ENCODE assay signal across 8 cellular contexts in the genomic region with DNA sequence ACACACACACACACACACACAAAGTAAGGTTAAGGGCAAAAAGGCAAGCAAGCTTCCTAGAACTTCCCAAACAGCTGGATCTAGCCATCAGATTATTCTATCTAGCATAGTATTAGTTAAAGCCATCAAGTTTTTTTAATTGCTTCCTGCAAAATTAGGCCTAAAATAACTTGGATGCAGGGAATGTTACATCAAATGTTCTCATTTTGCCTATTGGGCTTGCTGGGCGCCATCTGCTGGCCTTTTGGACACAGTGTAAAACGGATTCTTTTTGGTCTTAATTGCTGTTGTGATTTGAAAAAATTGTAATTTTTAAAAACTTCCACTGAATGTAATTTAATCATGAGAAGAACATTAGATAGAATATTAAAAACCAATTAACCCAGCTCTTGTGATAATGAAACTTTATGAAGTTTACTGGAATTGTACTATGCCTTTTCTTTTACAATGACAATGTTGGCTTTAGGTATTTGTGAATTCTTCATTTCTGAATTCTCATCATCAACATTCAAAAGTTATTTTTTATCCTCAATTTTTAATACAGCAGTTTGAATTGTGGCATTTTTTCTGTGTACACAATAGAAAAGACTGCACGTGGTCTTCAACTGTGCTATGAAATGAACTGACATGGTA. TPM values are rescaled to one million over a fixed set of nuclear protein-coding genes. Genes with fewer than 3 reads are reported as not detected.
A peak's percentile ranks its signal among the peaks of the same experiment; 100 is the strongest.
DNase-seq lines count a peak whose midpoint lies in the region; ATAC-seq, FAIRE-seq and TF ChIP-seq lines count a peak whose summit lies in the region.
"Had no signal": no experiment of that assay in that cellular context is flagged by ENCODE, and none has a peak within 500 bp of the region (broad histone marks: within the 10 kb centered on the region; RNA-seq: fewer than 3 reads in every experiment).

No MANE protein-coding gene starts in this region.

- H3K79me2 ChIP-seq in Loucy (ENCODE audit: insufficient read depth, low read length) (peaks cover 51% of the 10 kb centered on the region), HepG2 (ENCODE audit: insufficient read depth, low read length) (peaks cover 95% of the 10 kb centered on the region)

- TF ChIP-seq CTCF in Loucy (conservative IDR thresholded peaks at IDR 0.05; ENCODE audit: low read length) (peak; percentile 99), chondrocyte (IDR thresholded peaks at IDR 0.05) (peak; percentile 94), HepG2 (CRISPR knock-in tag; IDR thresholded peaks at IDR 0.05) (peak; percentile 83)

- TF ChIP-seq EP300 in HepG2 (IDR thresholded peaks at IDR 0.05; ENCODE audit: low read depth in 2 of 2, low read length in 2 of 2) (no peak), HepG2 (CRISPR knock-in tag; IDR thresholded peaks at IDR 0.05; ENCODE audit: borderline replicate concordance) (no peak)

- H3K4me1 Mint-ChIP-seq in chondrocyte (ENCODE audit: low read depth) = peaks cover 10% of the 10 kb centered on the region

- H3K9me2 ChIP-seq in Loucy (replicated peaks; ENCODE audit: low read depth, low read length) = no peaks in the 10 kb centered on the region

- peak; percentile 84 for TF ChIP-seq RAD21 in HepG2 (CRISPR knock-in tag; IDR thresholded peaks at IDR 0.05)

- H3K4me3 ChIP-seq in Loucy (ENCODE audit: low read length, poor library complexity, severe bottlenecking) (no peak overlapping the region), HepG2 (replicated peaks in 1 of 3; ENCODE audit: insufficient read depth in 1 of 3, low read depth in 2 of 3, low read length in 3 of 3) (no peak overlapping the region)

- WGBS in HepG2 (ENCODE audit: low lambda C conversion rate) = 34% methylated on average over 3 of the region's 3 CpGs

- H3K9me3 Mint-ChIP-seq in chondrocyte (ENCODE audit: low read depth) = no peaks in the 10 kb centered on the region
- H3K9me3 Mint-ChIP-seq: activated naive CD8-positive, alpha-beta T cell treated with anti-CD3 and anti-CD28 coated beads, Interleukin-2, amount 10 ng/mL, durations not matched to agents 7 days and 5 days had no signal

- no peak for TF ChIP-seq POLR2A in HepG2 (IDR thresholded peaks at IDR 0.05; ENCODE audit: insufficient read depth in 1 of 2, low read depth in 2 of 2, low read length in 2 of 2)

- H3K4me1 ChIP-seq in Loucy (ENCODE audit: insufficient read depth, low read length, poor library complexity, severe bottlenecking) = peaks cover 59% of the 10 kb centered on the region
- peaks cover 65% of the 10 kb centered on the region for H3K4me1 ChIP-seq in HepG2 (ENCODE audit: insufficient read depth, low read length)

- peaks cover 6% of the 10 kb centered on the region for H3K36me3 Mint-ChIP-seq in chondrocyte (ENCODE audit: low read depth)

- H3K27ac Mint-ChIP-seq in chondrocyte (ENCODE audit: unreplicated experiment) = no peak overlapping the region
- H3K27ac Mint-ChIP-seq: activated naive CD8-positive, alpha-beta T cell treated with anti-CD3 and anti-CD28 coated beads, Interleukin-2, amount 10 ng/mL, durations not matched to agents 7 days and 5 days had no signal

- no peak overlapping the region for H3K27ac ChIP-seq in HepG2 (ENCODE audit: extremely low read length, insufficient read depth, low read length)

- no peak overlapping the region for H3K4me2 ChIP-seq in Loucy (ENCODE audit: low read depth, low read length, poor library complexity, severe bottlenecking)
- no peak overlapping the region for H3K4me2 ChIP-seq in HepG2 (ENCODE audit: low read depth, low read length)

- no peaks in the 10 kb centered on the region; the same call in 1 of the 2 replicates for H3F3A ChIP-seq in Loucy (ENCODE audit: low read depth)

- no peak overlapping the region for H3K4me3 Mint-ChIP-seq in chondrocyte (ENCODE audit: unreplicated experiment)
- H3K4me3 Mint-ChIP-seq: activated naive CD8-positive, alpha-beta T cell treated with anti-CD3 and anti-CD28 coated beads, Interleukin-2, amount 10 ng/mL, durations not matched to agents 7 days and 5 days had no signal

- H4K20me1 ChIP-seq in Loucy (ENCODE audit: insufficient read depth, low read length, poor library complexity, severe bottlenecking) = peaks cover 28% of the 10 kb centered on the region
- peaks cover 23% of the 10 kb centered on the region for H4K20me1 ChIP-seq in HepG2 (ENCODE audit: insufficient read depth, low read length)

- CTCF ChIA-PET in HepG2 (lab: Yijun Ruan, JAX; ENCODE audit: low intra/inter-chr PET ratio, low total read pairs) = interaction anchor here (1.1 to 5.0 kb wide), 6 partner anchors 104 to 449 kb away, joined by 3 to 59 read pairs (median 4); no protein-coding TSS in a partner anchor

- FAIRE-seq in G401.6 (lab: Jason Lieb, UNC) (peak; percentile 94), HepG2 (lab: Jason Lieb, UNC) (no peak)

- no peak overlapping the region for H2AFZ ChIP-seq in Loucy (ENCODE audit: low read length)
- H2AFZ ChIP-seq in HepG2 (ENCODE audit: low read length) = no peak overlapping the region

- no peaks in the 10 kb centered on the region for H3K36me3 ChIP-seq in Loucy (ENCODE audit: insufficient read depth, low read length)
- H3K36me3 ChIP-seq in HepG2 (replicated peaks in 1 of 2; ENCODE audit: control insufficient read depth in 1 of 2, insufficient read depth in 2 of 2, low read length in 2 of 2) = peaks cover 4 to 26% of the 10 kb centered on the region in 2 experiments; a peak in 4 of 5 replicates

- H3K27me3 ChIP-seq in Loucy (ENCODE audit: insufficient read depth, low read length, poor library complexity, severe bottlenecking) (no peaks in the 10 kb centered on the region), HepG2 (ENCODE audit: control insufficient read depth in 1 of 2, insufficient read depth in 2 of 2, low read length in 2 of 2) (no peaks in the 10 kb centered on the region)

- H3K9me3 ChIP-seq in Loucy (ENCODE audit: insufficient read depth, low read depth, low read length) (no peaks in the 10 kb centered on the region), HepG2 (ENCODE audit: low read length) (no peaks in the 10 kb centered on the region)

- H3K27me3 Mint-ChIP-seq in chondrocyte (ENCODE audit: low read depth) = no peaks in the 10 kb centered on the region
- H3K27me3 Mint-ChIP-seq: activated naive CD8-positive, alpha-beta T cell treated with anti-CD3 and anti-CD28 coated beads, Interleukin-2, amount 10 ng/mL, durations not matched to agents 7 days and 5 days had no signal

- in situ Hi-C loops in HepG2 (cut with HindIII; ENCODE audit: extremely low pct_ligation_motif_present, low pct_unique_long_range_greater_than_20kb) = loop anchor here (5.0 to 25.0 kb wide), 4 partner anchors 110 to 1110 kb away; no protein-coding TSS in a partner anchor

- no TSS peak for BruUV-seq in HepG2 (replicated peaks; lab: Mats Ljungman, UMichigan)

- DNase-seq in T-helper 1 cell (peak in 3 of 5 donors; percentile 15 to 41 (median 22)), chondrocyte (ENCODE audit: low spot score) (no peak), HepG2 (ENCODE audit: low spot score) (peak; percentile 71), stromal cell of bone marrow (ENCODE audit: low read depth) (peak; percentile 54), ureter (ENCODE audit: low spot score) (no peak)
- DNase-seq: activated naive CD8-positive, alpha-beta T cell treated with anti-CD3 and anti-CD28 coated beads, Interleukin-2, amount 10 ng/mL, durations not matched to agents 7 days and 5 days had no signal

- POLR2A ChIA-PET in HepG2 (lab: Yijun Ruan, JAX) = no interaction called here

- peak; percentile 42; the same call in 1 of the 3 replicates for ATAC-seq in HepG2

- H3K9ac ChIP-seq in Loucy (ENCODE audit: low read depth, low read length, poor library complexity, severe bottlenecking) = no peak overlapping the region
- no peak overlapping the region for H3K9ac ChIP-seq in HepG2 (ENCODE audit: insufficient read depth, low read depth, low read length)

- intact Hi-C loops in HepG2 (cut with micrococcal nuclease; ENCODE audit: unreplicated experiment) = loop anchor here (1.0 to 5.0 kb wide), 6 partner anchors 60 to 1115 kb away; no protein-coding TSS in a partner anchor

RNA-seq across cellular contexts. Expression of a gene that starts 6.8 kb away (rescaled TPM):
- total RNA-seq in chondrocyte (12.6 to 16.2 TPM (median 12.6 TPM) in 3 replicates), HepG2 (2016; rRNA removed; fragmentation: Illumina TruSeq; extraction: Trizol) (26.7 and 44.8 TPM in 2 replicates), ureter (16.7 TPM)
- total RNA-seq in HepG2 (2016; cell fraction: cytosol; rRNA removed; fragmentation: Illumina TruSeq; extraction: Trizol; ENCODE audit: low read depth) = 5.3 and 6.8 TPM in 2 replicates
- total RNA-seq in HepG2 (2016; cell fraction: insoluble cytoplasmic fraction; rRNA removed; fragmentation: Illumina TruSeq; extraction: Trizol) = 25.8 and 43.2 TPM in 2 replicates
- total RNA-seq in HepG2 (2016; cell fraction: membrane; rRNA removed; fragmentation: Illumina TruSeq; extraction: Trizol) = 38.7 and 41.1 TPM in 2 replicates
- 19.6 and 20.4 TPM in 2 replicates for total RNA-seq in HepG2 (2016; cell fraction: nucleus; rRNA removed; fragmentation: Illumina TruSeq; extraction: Trizol)
- polyA plus RNA-seq in HepG2 (2011; rRNA removed) = 29.7 and 34.5 TPM in 2 replicates
- polyA plus RNA-seq in HepG2 (2011; cell fraction: cytosol; rRNA removed) = 14.1 and 21.7 TPM in 2 replicates
- 10.6 and 13.5 TPM in 2 replicates for polyA plus RNA-seq in HepG2 (2011; cell fraction: nucleus; rRNA removed)
- 23.4 and 27.8 TPM in 2 replicates for polyA plus RNA-seq in HepG2 (2012)
- polyA plus RNA-seq in HepG2 (2016; cell fraction: cytosol; fragmentation: Illumina TruSeq; extraction: Trizol; ENCODE audit: low read depth) = 8.1 and 13.3 TPM in 2 replicates
- polyA plus RNA-seq in HepG2 (2016; cell fraction: insoluble cytoplasmic fraction; fragmentation: Illumina TruSeq; extraction: Trizol; ENCODE audit: low read depth) = 46.7 and 49.7 TPM in 2 replicates
- polyA plus RNA-seq in HepG2 (2016; cell fraction: membrane; fragmentation: Illumina TruSeq; extraction: Trizol; ENCODE audit: low read depth) = 27.1 and 37.0 TPM in 2 replicates
- 28.9 and 30.4 TPM in 2 replicates for polyA plus RNA-seq in HepG2 (2016; cell fraction: nucleus; fragmentation: Illumina TruSeq; extraction: Trizol; ENCODE audit: insufficient read depth, low read depth)
- 5.5 and 13.2 TPM in 2 replicates for polyA minus RNA-seq in HepG2 (2011; rRNA and poly(A)+ RNA removed; ENCODE audit: low replicate concordance)
- polyA minus RNA-seq in HepG2 (2011; cell fraction: cytosol; rRNA and poly(A)+ RNA removed) = 8.6 and 10.6 TPM in 2 replicates
- 13.6 and 26.7 TPM in 2 replicates for polyA minus RNA-seq in HepG2 (2011; cell fraction: nucleus; rRNA and poly(A)+ RNA removed)

RNA-seq across cellular contexts. Expression of a gene that starts 7.9 kb away (rescaled TPM):
- total RNA-seq in chondrocyte (5.1 to 6.5 TPM (median 5.4 TPM) in 3 replicates), HepG2 (2016; rRNA removed; fragmentation: Illumina TruSeq; extraction: Trizol) (7.3 and 9.5 TPM in 2 replicates), ureter (11.1 TPM)
- 0.81 and 0.97 TPM in 2 replicates for total RNA-seq in HepG2 (2016; cell fraction: cytosol; rRNA removed; fragmentation: Illumina TruSeq; extraction: Trizol; ENCODE audit: low read depth)
- 6.8 and 8.5 TPM in 2 replicates for total RNA-seq in HepG2 (2016; cell fraction: insoluble cytoplasmic fraction; rRNA removed; fragmentation: Illumina TruSeq; extraction: Trizol)
- total RNA-seq in HepG2 (2016; cell fraction: membrane; rRNA removed; fragmentation: Illumina TruSeq; extraction: Trizol) = 3.8 and 4.3 TPM in 2 replicates
- total RNA-seq in HepG2 (2016; cell fraction: nucleus; rRNA removed; fragmentation: Illumina TruSeq; extraction: Trizol) = 9.5 and 10.9 TPM in 2 replicates
- 3.1 and 3.6 TPM in 2 replicates for polyA plus RNA-seq in HepG2 (2011; rRNA removed)
- polyA plus RNA-seq in HepG2 (2011; cell fraction: cytosol; rRNA removed) = 1.6 and 1.8 TPM in 2 replicates
- polyA plus RNA-seq in HepG2 (2011; cell fraction: nucleus; rRNA removed) = 5.5 and 5.7 TPM in 2 replicates
- 2.5 and 3.1 TPM in 2 replicates for polyA plus RNA-seq in HepG2 (2012)
- polyA plus RNA-seq in HepG2 (2016; cell fraction: cytosol; fragmentation: Illumina TruSeq; extraction: Trizol; ENCODE audit: low read depth) = 0.32 and 0.38 TPM in 2 replicates
- 4.0 TPM in 2 replicates for polyA plus RNA-seq in HepG2 (2016; cell fraction: insoluble cytoplasmic fraction; fragmentation: Illumina TruSeq; extraction: Trizol; ENCODE audit: low read depth)
- polyA plus RNA-seq in HepG2 (2016; cell fraction: membrane; fragmentation: Illumina TruSeq; extraction: Trizol; ENCODE audit: low read depth) = 1.1 and 1.2 TPM in 2 replicates
- polyA plus RNA-seq in HepG2 (2016; cell fraction: nucleus; fragmentation: Illumina TruSeq; extraction: Trizol; ENCODE audit: insufficient read depth, low read depth) = 9.4 and 10.0 TPM in 2 replicates
- polyA minus RNA-seq in HepG2 (2011; rRNA and poly(A)+ RNA removed; ENCODE audit: low replicate concordance) = 4.8 and 8.5 TPM in 2 replicates
- 7.0 and 7.6 TPM in 2 replicates for polyA minus RNA-seq in HepG2 (2011; cell fraction: cytosol; rRNA and poly(A)+ RNA removed)
- polyA minus RNA-seq in HepG2 (2011; cell fraction: nucleus; rRNA and poly(A)+ RNA removed) = 17.0 and 21.4 TPM in 2 replicates

Comparison
In these comparisons a context has a peak if more than half of its experiments do, and no peak if none do; other contexts are left out.
1. DNase-seq: peak in T-helper 1 cell (3 of 5), HepG2 (single experiment) and stromal cell of bone marrow (single experiment); none in chondrocyte (single experiment) and ureter (single experiment).
2. Peak in every context shown above with its lines, with median percentiles within 50 percentile points of each other: CTCF ChIP-seq.